ENCODE assay signal across 8 cellular contexts in genomic region chr17:16215965-16216316, GRCh38. TPM values are rescaled to one million over a fixed set of nuclear protein-coding genes. Genes with fewer than 3 reads are reported as not detected.
DNase-seq lines count a peak whose midpoint lies in the region; ATAC-seq and TF ChIP-seq lines count a peak whose summit lies in the region.

No MANE protein-coding gene starts in this region.

- peak overlapping the region; percentile 62 for H3K4me2 ChIP-seq in neural cell (ENCODE audit: low read length)

- H4K20me1 ChIP-seq in neural cell (ENCODE audit: insufficient read depth), result no peaks in the 10 kb centered on the region

- no peak for TF ChIP-seq RAD21 in neural cell (conservative IDR thresholded peaks at IDR 0.05)

- peak overlapping the region; percentile 90 for H3K27ac ChIP-seq in neural cell (ENCODE audit: low read length)

- DNase-seq in GM04503 (ENCODE audit: low read depth) (peak; percentile 21), fibroblast of the conjunctiva (ENCODE audit: low read depth) (peak; percentile 24)
- peak; percentile 55 for DNase-seq in activated CD4-positive, alpha-beta T cell treated with anti-CD3 and anti-CD28 coated beads for 48 hours

- peak overlapping the region; percentile 91 for H3K9ac ChIP-seq in neural cell (ENCODE audit: low read length)

- peak; percentile 1 for ATAC-seq in HG03280 (IDR thresholded peaks at IDR 0.05; ENCODE audit: unreplicated experiment)
- no peak for ATAC-seq in GM19023 (IDR thresholded peaks at IDR 0.05; ENCODE audit: unreplicated experiment)
- ATAC-seq in HG03442 (IDR thresholded peaks at IDR 0.05; ENCODE audit: unreplicated experiment), result no peak
- no peak for ATAC-seq in HG02981 (IDR thresholded peaks at IDR 0.05; ENCODE audit: unreplicated experiment)

- peaks cover 48% of the 10 kb centered on the region for H3K79me2 ChIP-seq in neural cell (replicated peaks; ENCODE audit: insufficient read depth, low read length)

- H3K4me3 ChIP-seq in neural cell (ENCODE audit: low read length), result peak overlapping the region; percentile 95

- no peak for TF ChIP-seq CTCF in neural cell (IDR thresholded peaks at IDR 0.05; ENCODE audit: poor library complexity, severe bottlenecking)

- H3F3A ChIP-seq in neural cell (ENCODE audit: insufficient read depth, low read length, poor library complexity, severe bottlenecking), result peaks cover 5% of the 10 kb centered on the region

- no peaks in the 10 kb centered on the region for H3K36me3 ChIP-seq in neural cell (ENCODE audit: insufficient read depth, low read length)

- no peak for TF ChIP-seq EP300 in neural cell (conservative IDR thresholded peaks at IDR 0.05; ENCODE audit: poor library complexity, severe bottlenecking)

- H3K27me3 ChIP-seq in neural cell (ENCODE audit: insufficient read depth, low read depth, low read length), result no peaks in the 10 kb centered on the region

- H3K9me2 ChIP-seq in neural cell (ENCODE audit: insufficient read depth, low read length), result no peaks in the 10 kb centered on the region

- H2AFZ ChIP-seq in neural cell (ENCODE audit: low read depth, low read length), result peak overlapping the region; percentile 94

- H3K9me3 ChIP-seq in neural cell (ENCODE audit: low read length), result no peaks in the 10 kb centered on the region

TF ChIP-seq in neural cell, 6 proteins besides CTCF, POLR2A, EP300 and RAD21:
- TF ChIP-seq TAF1 (IDR thresholded peaks at IDR 0.05; ENCODE audit: low read depth) (no peak), MXI1 (conservative IDR thresholded peaks at IDR 0.05; ENCODE audit: poor library complexity, severe bottlenecking) (no peak), SMC3 (conservative IDR thresholded peaks at IDR 0.05; ENCODE audit: poor library complexity) (no peak), REST (IDR thresholded peaks at IDR 0.05; ENCODE audit: borderline replicate concordance) (no peak), POLR2AphosphoS5 (IDR thresholded peaks at IDR 0.05) (no peak), EZH2 (IDR thresholded peaks at IDR 0.05; ENCODE audit: borderline replicate concordance, insufficient read depth, low read length, poor library complexity, severe bottlenecking) (no peak)

RNA-seq across cellular contexts. Expression of gene NCOR1, which starts 0.6 kb away (rescaled TPM):
- 26.9 and 27.9 TPM in 2 replicates for polyA plus RNA-seq in neural cell
- polyA minus RNA-seq in neural cell, result 129 and 249 TPM in 2 replicates

RNA-seq across cellular contexts. Expression of gene PIGL, which starts 1.1 kb away (rescaled TPM):
- polyA plus RNA-seq in neural cell, result 72.9 and 75.5 TPM in 2 replicates
- 48.2 and 54.1 TPM in 2 replicates for polyA minus RNA-seq in neural cell
